In the genomic region with DNA sequence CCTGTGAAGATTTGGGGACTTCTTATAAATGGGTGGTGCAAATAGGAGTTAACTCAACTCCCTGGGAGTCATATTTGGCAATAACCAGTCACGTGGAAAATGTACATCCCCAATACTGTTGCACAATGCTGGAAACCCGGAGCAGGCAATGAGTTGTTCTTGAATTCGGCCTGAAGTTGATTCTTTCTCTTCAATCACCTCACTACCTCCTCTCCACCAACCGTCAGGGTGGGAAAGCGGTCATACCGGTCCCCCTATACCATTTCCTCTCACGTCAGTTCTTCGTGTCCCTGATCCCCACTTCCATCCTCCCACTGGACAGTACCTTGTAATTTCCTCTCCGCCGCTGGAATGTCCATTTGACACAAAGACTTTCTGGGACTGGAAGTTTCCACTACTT, we compare ENCODE assay signal across 1 cellular context.
TF ChIP-seq lines count a peak whose summit lies in the region.

No MANE protein-coding gene starts in this region.

TF ChIP-seq in WTC11, 78 proteins besides CTCF, POLR2A, EP300 and RAD21 (continued from another document):
- TF ChIP-seq, protein P1, sequence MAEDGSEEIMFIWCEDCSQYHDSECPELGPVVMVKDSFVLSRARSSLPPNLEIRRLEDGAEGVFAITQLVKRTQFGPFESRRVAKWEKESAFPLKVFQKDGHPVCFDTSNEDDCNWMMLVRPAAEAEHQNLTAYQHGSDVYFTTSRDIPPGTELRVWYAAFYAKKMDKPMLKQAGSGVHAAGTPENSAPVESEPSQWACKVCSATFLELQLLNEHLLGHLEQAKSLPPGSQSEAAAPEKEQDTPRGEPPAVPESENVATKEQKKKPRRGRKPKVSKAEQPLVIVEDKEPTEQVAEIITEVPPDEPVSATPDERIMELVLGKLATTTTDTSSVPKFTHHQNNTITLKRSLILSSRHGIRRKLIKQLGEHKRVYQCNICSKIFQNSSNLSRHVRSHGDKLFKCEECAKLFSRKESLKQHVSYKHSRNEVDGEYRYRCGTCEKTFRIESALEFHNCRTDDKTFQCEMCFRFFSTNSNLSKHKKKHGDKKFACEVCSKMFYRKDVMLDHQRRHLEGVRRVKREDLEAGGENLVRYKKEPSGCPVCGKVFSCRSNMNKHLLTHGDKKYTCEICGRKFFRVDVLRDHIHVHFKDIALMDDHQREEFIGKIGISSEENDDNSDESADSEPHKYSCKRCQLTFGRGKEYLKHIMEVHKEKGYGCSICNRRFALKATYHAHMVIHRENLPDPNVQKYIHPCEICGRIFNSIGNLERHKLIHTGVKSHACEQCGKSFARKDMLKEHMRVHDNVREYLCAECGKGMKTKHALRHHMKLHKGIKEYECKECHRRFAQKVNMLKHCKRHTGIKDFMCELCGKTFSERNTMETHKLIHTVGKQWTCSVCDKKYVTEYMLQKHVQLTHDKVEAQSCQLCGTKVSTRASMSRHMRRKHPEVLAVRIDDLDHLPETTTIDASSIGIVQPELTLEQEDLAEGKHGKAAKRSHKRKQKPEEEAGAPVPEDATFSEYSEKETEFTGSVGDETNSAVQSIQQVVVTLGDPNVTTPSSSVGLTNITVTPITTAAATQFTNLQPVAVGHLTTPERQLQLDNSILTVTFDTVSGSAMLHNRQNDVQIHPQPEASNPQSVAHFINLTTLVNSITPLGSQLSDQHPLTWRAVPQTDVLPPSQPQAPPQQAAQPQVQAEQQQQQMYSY (CRISPR knock-in tag; IDR thresholded peaks at IDR 0.05), result no peak
- TF ChIP-seq, protein P2, sequence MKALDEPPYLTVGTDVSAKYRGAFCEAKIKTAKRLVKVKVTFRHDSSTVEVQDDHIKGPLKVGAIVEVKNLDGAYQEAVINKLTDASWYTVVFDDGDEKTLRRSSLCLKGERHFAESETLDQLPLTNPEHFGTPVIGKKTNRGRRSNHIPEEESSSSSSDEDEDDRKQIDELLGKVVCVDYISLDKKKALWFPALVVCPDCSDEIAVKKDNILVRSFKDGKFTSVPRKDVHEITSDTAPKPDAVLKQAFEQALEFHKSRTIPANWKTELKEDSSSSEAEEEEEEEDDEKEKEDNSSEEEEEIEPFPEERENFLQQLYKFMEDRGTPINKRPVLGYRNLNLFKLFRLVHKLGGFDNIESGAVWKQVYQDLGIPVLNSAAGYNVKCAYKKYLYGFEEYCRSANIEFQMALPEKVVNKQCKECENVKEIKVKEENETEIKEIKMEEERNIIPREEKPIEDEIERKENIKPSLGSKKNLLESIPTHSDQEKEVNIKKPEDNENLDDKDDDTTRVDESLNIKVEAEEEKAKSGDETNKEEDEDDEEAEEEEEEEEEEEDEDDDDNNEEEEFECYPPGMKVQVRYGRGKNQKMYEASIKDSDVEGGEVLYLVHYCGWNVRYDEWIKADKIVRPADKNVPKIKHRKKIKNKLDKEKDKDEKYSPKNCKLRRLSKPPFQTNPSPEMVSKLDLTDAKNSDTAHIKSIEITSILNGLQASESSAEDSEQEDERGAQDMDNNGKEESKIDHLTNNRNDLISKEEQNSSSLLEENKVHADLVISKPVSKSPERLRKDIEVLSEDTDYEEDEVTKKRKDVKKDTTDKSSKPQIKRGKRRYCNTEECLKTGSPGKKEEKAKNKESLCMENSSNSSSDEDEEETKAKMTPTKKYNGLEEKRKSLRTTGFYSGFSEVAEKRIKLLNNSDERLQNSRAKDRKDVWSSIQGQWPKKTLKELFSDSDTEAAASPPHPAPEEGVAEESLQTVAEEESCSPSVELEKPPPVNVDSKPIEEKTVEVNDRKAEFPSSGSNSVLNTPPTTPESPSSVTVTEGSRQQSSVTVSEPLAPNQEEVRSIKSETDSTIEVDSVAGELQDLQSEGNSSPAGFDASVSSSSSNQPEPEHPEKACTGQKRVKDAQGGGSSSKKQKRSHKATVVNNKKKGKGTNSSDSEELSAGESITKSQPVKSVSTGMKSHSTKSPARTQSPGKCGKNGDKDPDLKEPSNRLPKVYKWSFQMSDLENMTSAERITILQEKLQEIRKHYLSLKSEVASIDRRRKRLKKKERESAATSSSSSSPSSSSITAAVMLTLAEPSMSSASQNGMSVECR (CRISPR knock-in tag; IDR thresholded peaks at IDR 0.05; ENCODE audit: borderline replicate concordance), result no peak
- TF ChIP-seq ZNF671 (CRISPR knock-in tag; IDR thresholded peaks at IDR 0.05) (no peak), ESRRA (CRISPR knock-in tag; IDR thresholded peaks at IDR 0.05; ENCODE audit: borderline replicate concordance) (no peak), CREM (CRISPR knock-in tag; IDR thresholded peaks at IDR 0.05) (no peak), GTF2I (CRISPR knock-in tag; conservative IDR thresholded peaks at IDR 0.05) (no peak), JAZF1 (CRISPR knock-in tag; IDR thresholded peaks at IDR 0.05) (no peak), IRF2 (CRISPR knock-in tag; IDR thresholded peaks at IDR 0.05; ENCODE audit: borderline replicate concordance, low read depth) (no peak), MAX (CRISPR knock-in tag; IDR thresholded peaks at IDR 0.05) (no peak), SMAD4 (CRISPR knock-in tag; IDR thresholded peaks at IDR 0.05) (no peak), PRRX2 (CRISPR knock-in tag; IDR thresholded peaks at IDR 0.05) (no peak), ZNF416 (CRISPR knock-in tag; IDR thresholded peaks at IDR 0.05) (no peak), E2F4 (CRISPR knock-in tag; IDR thresholded peaks at IDR 0.05; ENCODE audit: borderline replicate concordance, low read depth) (no peak), GRHL2 (CRISPR knock-in tag; IDR thresholded peaks at IDR 0.05; ENCODE audit: insufficient replicate concordance, severe bottlenecking) (no peak)
- TF ChIP-seq, protein P3, sequence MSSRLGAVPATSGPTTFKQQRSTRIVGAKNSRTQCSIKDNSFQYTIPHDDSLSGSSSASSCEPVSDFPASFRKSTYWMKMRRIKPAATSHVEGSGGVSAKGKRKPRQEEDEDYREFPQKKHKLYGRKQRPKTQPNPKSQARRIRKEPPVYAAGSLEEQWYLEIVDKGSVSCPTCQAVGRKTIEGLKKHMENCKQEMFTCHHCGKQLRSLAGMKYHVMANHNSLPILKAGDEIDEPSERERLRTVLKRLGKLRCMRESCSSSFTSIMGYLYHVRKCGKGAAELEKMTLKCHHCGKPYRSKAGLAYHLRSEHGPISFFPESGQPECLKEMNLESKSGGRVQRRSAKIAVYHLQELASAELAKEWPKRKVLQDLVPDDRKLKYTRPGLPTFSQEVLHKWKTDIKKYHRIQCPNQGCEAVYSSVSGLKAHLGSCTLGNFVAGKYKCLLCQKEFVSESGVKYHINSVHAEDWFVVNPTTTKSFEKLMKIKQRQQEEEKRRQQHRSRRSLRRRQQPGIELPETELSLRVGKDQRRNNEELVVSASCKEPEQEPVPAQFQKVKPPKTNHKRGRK (CRISPR knock-in tag; IDR thresholded peaks at IDR 0.05; ENCODE audit: borderline replicate concordance), result no peak
